ENCODE assay signal across 26 cellular contexts in genomic region chr3:35675206-35675605, GRCh38. TPM values are rescaled to one million over a fixed set of nuclear protein-coding genes. Genes with fewer than 3 reads are reported as not detected.
DNase-seq lines count a peak whose midpoint lies in the region; ATAC-seq and TF ChIP-seq lines count a peak whose summit lies in the region.
"Had no signal": no experiment of that assay in that cellular context is flagged by ENCODE, and none has a peak within 500 bp of the region (broad histone marks: within the 10 kb centered on the region; RNA-seq: fewer than 3 reads in every experiment).

No MANE protein-coding gene starts in this region.

- H3K4me1 ChIP-seq in DND-41 (ENCODE audit: insufficient read depth, low read length) (peaks cover 90% of the 10 kb centered on the region), PC-3 (ENCODE audit: insufficient read depth, low read length) (no peaks in the 10 kb centered on the region), tibial artery (no peaks in the 10 kb centered on the region)

- no peak overlapping the region for H3K4me2 ChIP-seq in DND-41 (ENCODE audit: insufficient read depth, low read length)
- H3K4me2 ChIP-seq in PC-3 (ENCODE audit: low read length) = no peak overlapping the region
- H3K4me2 ChIP-seq: KMS-11 had no signal

- peak overlapping the region; percentile 60 for H3K27ac ChIP-seq in DND-41 (ENCODE audit: low read length)
- H3K27ac ChIP-seq in PC-3 (ENCODE audit: low read length) = no peak overlapping the region
- H3K27ac ChIP-seq in brain microvascular endothelial cell = no peak overlapping the region
- no peak overlapping the region for H3K27ac ChIP-seq in tibial artery
- H3K27ac ChIP-seq: KMS-11 had no signal

- CTCF ChIA-PET in PC-3 (lab: Charles Lee) = no interaction called here

- BruUV-seq in PC-3 (replicated peaks; lab: Mats Ljungman, UMichigan) = no TSS peak

- no peaks in the 10 kb centered on the region for H3K27me3 Mint-ChIP-seq in stimulated activated naive B cell treated with anti-CD40 and anti-IgM and Interleukin-4, amounts not matched to agents 10 μg/mL and 1 μg/mL and 100 μg/mL, for 72 hours
- H3K27me3 Mint-ChIP-seq: CD8-positive, alpha-beta memory T cell had no signal

- H3K36me3 ChIP-seq in DND-41 (ENCODE audit: insufficient read depth, low read length) (peaks cover 91% of the 10 kb centered on the region), PC-3 (ENCODE audit: low read depth, low read length) (no peaks in the 10 kb centered on the region), brain microvascular endothelial cell (replicated peaks) (no peaks in the 10 kb centered on the region), tibial artery (no peaks in the 10 kb centered on the region)

- no peak for DNase-seq in DND-41
- DNase-seq in PC-3 = no peak
- DNase-seq in brain microvascular endothelial cell = peak; percentile 18
- DNase-seq in mucosa of gallbladder (ENCODE audit: low spot score) = peak; percentile 12
- DNase-seq in glomerular visceral epithelial cell (ENCODE audit: extremely low spot score) = no peak
- no peak for DNase-seq in stimulated activated naive B cell treated with anti-CD40 and anti-IgM and Interleukin-4, amounts not matched to agents 10 μg/mL and 1 μg/mL and 100 μg/mL, for 72 hours
- DNase-seq in tibial artery = no peak
- DNase-seq: 8988T; AML-193; C1 segment of cervical spinal cord; Calu3; CD8-positive, alpha-beta memory T cell; EL; GOT3; HCEC 1CT; IMR-90; NCI-H1694; NCI-H2081; NCI-H2171; NCI-H524 treated with DMSO at 0.1 percent for 48 hours; NCI-H82; Right ventricle myocardium superior had no signal

- H3K4me3 ChIP-seq in DND-41 (ENCODE audit: low read depth in 1 of 2, low read length in 2 of 2) (no peak overlapping the region), PC-3 (ENCODE audit: low read length) (no peak overlapping the region), brain microvascular endothelial cell (ENCODE audit: low read depth, low read length) (no peak overlapping the region), tibial artery (no peak overlapping the region)

- H3K79me2 ChIP-seq in DND-41 (ENCODE audit: insufficient read depth, low read length) (peaks cover 100% of the 10 kb centered on the region), PC-3 (ENCODE audit: low read length) (no peaks in the 10 kb centered on the region)

- H3F3A ChIP-seq in PC-3 (ENCODE audit: low read length, unreplicated experiment) = no peaks in the 10 kb centered on the region

- no peak overlapping the region for H3K4me3 Mint-ChIP-seq in stimulated activated naive B cell treated with anti-CD40 and anti-IgM and Interleukin-4, amounts not matched to agents 10 μg/mL and 1 μg/mL and 100 μg/mL, for 72 hours
- H3K4me3 Mint-ChIP-seq: CD8-positive, alpha-beta memory T cell had no signal

- no peaks in the 10 kb centered on the region for H3K9me3 Mint-ChIP-seq in stimulated activated naive B cell treated with anti-CD40 and anti-IgM and Interleukin-4, amounts not matched to agents 10 μg/mL and 1 μg/mL and 100 μg/mL, for 72 hours

- H3K36me3 Mint-ChIP-seq in stimulated activated naive B cell treated with anti-CD40 and anti-IgM and Interleukin-4, amounts not matched to agents 10 μg/mL and 1 μg/mL and 100 μg/mL, for 72 hours = no peaks in the 10 kb centered on the region
- H3K36me3 Mint-ChIP-seq: CD8-positive, alpha-beta memory T cell had no signal

- no peaks in the 10 kb centered on the region for H3K9me2 ChIP-seq in PC-3 (replicated peaks; ENCODE audit: low read length)

- H3K27me3 ChIP-seq in DND-41 (ENCODE audit: insufficient read depth, low read length, poor library complexity) (no peaks in the 10 kb centered on the region), PC-3 (ENCODE audit: low read length) (no peaks in the 10 kb centered on the region; the same call in 1 of the 2 replicates), brain microvascular endothelial cell (replicated peaks) (no peaks in the 10 kb centered on the region), tibial artery (no peaks in the 10 kb centered on the region)

- no peak overlapping the region for H3K27ac Mint-ChIP-seq in stimulated activated naive B cell treated with anti-CD40 and anti-IgM and Interleukin-4, amounts not matched to agents 10 μg/mL and 1 μg/mL and 100 μg/mL, for 72 hours
- H3K27ac Mint-ChIP-seq: CD8-positive, alpha-beta memory T cell had no signal

- H3K9me3 ChIP-seq in DND-41 (ENCODE audit: insufficient read depth, low read length, severe bottlenecking) (no peaks in the 10 kb centered on the region), PC-3 (ENCODE audit: low read length) (no peaks in the 10 kb centered on the region; the same call in 1 of the 2 replicates), tibial artery (no peaks in the 10 kb centered on the region)

- POLR2A ChIA-PET in PC-3 (lab: Charles Lee; ENCODE audit: unreplicated experiment) = interaction anchor here (0.7 kb wide), 1 partner anchor 28 kb away, joined by 3 read pairs; no protein-coding TSS in a partner anchor

- ATAC-seq in DND-41 (ENCODE audit: insufficient read depth, low read depth) = no peak; the same call in 2 of the 3 replicates
- ATAC-seq in PC-3 = peak; percentile 43; the same call in 1 of the 2 replicates
- no peak for ATAC-seq in GM18519 (IDR thresholded peaks at IDR 0.05; ENCODE audit: low FRiP score, unreplicated experiment)
- no peak for ATAC-seq in stimulated activated naive B cell treated with anti-CD40 and anti-IgM and Interleukin-4, amounts not matched to agents 10 μg/mL and 1 μg/mL and 100 μg/mL, for 72 hours (replicated peaks)

- no peak overlapping the region for H3K9ac ChIP-seq in DND-41 (ENCODE audit: low read depth, low read length)
- no peak overlapping the region for H3K9ac ChIP-seq in PC-3 (ENCODE audit: low read length)
- H3K9ac ChIP-seq: KMS-11 had no signal

- H4K20me1 ChIP-seq in DND-41 (ENCODE audit: insufficient read depth, low read length) (peaks cover 37% of the 10 kb centered on the region), PC-3 (ENCODE audit: low read length) (no peaks in the 10 kb centered on the region)

- H3K4me1 Mint-ChIP-seq in stimulated activated naive B cell treated with anti-CD40 and anti-IgM and Interleukin-4, amounts not matched to agents 10 μg/mL and 1 μg/mL and 100 μg/mL, for 72 hours = peaks cover 1 to 14% of the 10 kb centered on the region in 2 donors
- H3K4me1 Mint-ChIP-seq: CD8-positive, alpha-beta memory T cell had no signal

- H2AFZ ChIP-seq in DND-41 (ENCODE audit: low read depth, low read length) = no peak overlapping the region
- no peak overlapping the region for H2AFZ ChIP-seq in PC-3 (ENCODE audit: low read length)

- TF ChIP-seq CTCF in DND-41 (IDR thresholded peaks at IDR 0.05; ENCODE audit: borderline replicate concordance, extremely low read depth, low read length, poor library complexity, severe bottlenecking) (no peak), PC-3 (conservative IDR thresholded peaks at IDR 0.05; ENCODE audit: low read depth, low read length) (no peak), brain microvascular endothelial cell (IDR thresholded peaks at IDR 0.05; ENCODE audit: low read depth, low read length, missing control alignments) (no peak), tibial artery (IDR thresholded peaks at IDR 0.05) (no peak)

- intact Hi-C loops in PC-3 (cut with micrococcal nuclease) (no loop called here), tibial artery (cut with DNase I; ENCODE audit: low total_unique reads) (no loop called here)

- in situ Hi-C loops in brain microvascular endothelial cell (cut with HindIII; ENCODE audit: low pct_ligation_motif_present, low sequenced_read_pairs) = no loop called here

RNA-seq across cellular contexts. Expression of gene ARPP21, which starts 35.9 kb away (rescaled TPM):
- total RNA-seq in PC-3 (2014; rRNA removed) (not detected in 2 replicates), mucosa of gallbladder (0.40 TPM)
- total RNA-seq: Calu3; CD8-positive, alpha-beta memory T cell; IMR-90; Right ventricle myocardium superior; RPMI7951; SK-MEL-5 had no signal

Comparison
In these comparisons a context has a peak if more than half of its experiments do, and no peak if none do; other contexts are left out.
1. DNase-seq: peak in brain microvascular endothelial cell (single experiment) and mucosa of gallbladder (single experiment); none in DND-41 (single experiment), PC-3 (single experiment), glomerular visceral epithelial cell (single experiment), stimulated activated naive B cell treated with anti-CD40 and anti-IgM and Interleukin-4, amounts not matched to agents 10 μg/mL and 1 μg/mL and 100 μg/mL, for 72 hours (single experiment) and tibial artery (0 of 2).